ENCODE assay signal across 20 cellular contexts in genomic region chr11:36060926-36061325, GRCh38.
A peak's percentile ranks its signal among the peaks of the same experiment; 100 is the strongest.
DNase-seq lines count a peak whose midpoint lies in the region; ATAC-seq, FAIRE-seq and TF ChIP-seq lines count a peak whose summit lies in the region.
"Had no signal": no experiment of that assay in that cellular context is flagged by ENCODE, and none has a peak within 500 bp of the region (broad histone marks: within the 10 kb centered on the region; RNA-seq: fewer than 3 reads in every experiment).

No MANE protein-coding gene starts in this region.

- H3K9me3 Mint-ChIP-seq in CD14-positive monocyte = peaks cover 4 to 16% (median 15%) of the 10 kb centered on the region in 7 donors

- no peaks in the 10 kb centered on the region for H3K9me3 ChIP-seq in lower lobe of right lung
- H3K9me3 ChIP-seq: A549 had no signal

- H3K36me3 ChIP-seq in lower lobe of right lung = no peaks in the 10 kb centered on the region
- H3K36me3 ChIP-seq: HAP-1 had no signal

- H3K27ac Mint-ChIP-seq in CD14-positive monocyte = peak overlapping the region; percentile 44 to 85 (median 72)
- H3K27ac Mint-ChIP-seq: CD4-positive, alpha-beta T cell had no signal

- no peak overlapping the region for H3K27ac ChIP-seq in lower lobe of right lung
- H3K27ac ChIP-seq: A549, SK-N-MC had no signal

- no peak overlapping the region for H3K4me3 Mint-ChIP-seq in CD14-positive monocyte
- H3K4me3 Mint-ChIP-seq: CD4-positive, alpha-beta T cell had no signal

- H3K4me1 ChIP-seq in lower lobe of right lung = no peaks in the 10 kb centered on the region
- H3K4me1 ChIP-seq: A549 had no signal

- H3K27me3 Mint-ChIP-seq in CD14-positive monocyte (ENCODE audit: low read depth in 3 of 3) = peaks cover 0 to 2% (median 1%) of the 10 kb centered on the region in 3 donors

- peaks cover 8 to 9% of the 10 kb centered on the region in 2 donors for H3K36me3 Mint-ChIP-seq in CD14-positive monocyte

- H3K4me1 Mint-ChIP-seq in CD14-positive monocyte = peaks cover 30% of the 10 kb centered on the region

- ATAC-seq in lower lobe of right lung = peak; percentile 42 to 53
- ATAC-seq: A549, Panc1 had no signal

- H3K27me3 ChIP-seq in lower lobe of right lung (ENCODE audit: low read depth) = no peaks in the 10 kb centered on the region

- intact Hi-C loops in CD14-positive monocyte (cut with micrococcal nuclease) (no loop called here), lower lobe of right lung (cut with DNase I) (no loop called here), head of caudate nucleus (cut with DNase I) (no loop called here)

- no peak for FAIRE-seq in HTR-8/SVneo (lab: Jason Lieb, UNC)
- FAIRE-seq: A549 had no signal

- TF ChIP-seq CTCF in CD14-positive monocyte (IDR thresholded peaks at IDR 0.05) (no peak), lower lobe of right lung (IDR thresholded peaks at IDR 0.05) (no peak)

- H3K4me3 ChIP-seq in lower lobe of right lung = no peak overlapping the region
- H3K4me3 ChIP-seq: A549, HAP-1, SK-N-MC had no signal

- no peak for DNase-seq in CD14-positive monocyte (ENCODE audit: low spot score)
- peak; percentile 6 for DNase-seq in NAMALWA (ENCODE audit: low spot score)
- DNase-seq in SKM-1 treated with dmso at 0.1 percent for 144 hours (lab: John Stamatoyannopoulos, UW; ENCODE audit: unreplicated experiment) = peak; percentile 85
- peak; percentile 66 for DNase-seq in lower lobe of right lung
- no peak for DNase-seq in activated T-cell treated with anti-CD3 and anti-CD28 coated beads, Interleukin-2, amount 50 U/mL, for 1 hour
- DNase-seq in HTR-8/SVneo (ENCODE audit: insufficient read length, low spot score) = no peak
- DNase-seq in NCI-H345 treated with DMSO at 0.1 percent for 48 hours (lab: John Stamatoyannopoulos, UW; ENCODE audit: unreplicated experiment) = no peak
- DNase-seq in head of caudate nucleus = no peak
- DNase-seq: Calu3; CD4-positive, alpha-beta T cell; DMS53; NCI-H1105 treated with DMSO at 0.1 percent for 48 hours; NCI-H1930; NCI-H446 treated with DMSO at 0.1 percent for 48 hours; NCI-H748 treated with DMSO at 0.1 percent for 48 hours; T-helper 1 cell had no signal

Comparison
In these comparisons a context has a peak if more than half of its experiments do, and no peak if none do; other contexts are left out.
1. DNase-seq: peak in NAMALWA (single experiment), SKM-1 treated with dmso at 0.1 percent for 144 hours (single experiment) and lower lobe of right lung (single experiment); none in CD14-positive monocyte (single experiment), activated T-cell treated with anti-CD3 and anti-CD28 coated beads, Interleukin-2, amount 50 U/mL, for 1 hour (single experiment), HTR-8/SVneo (single experiment), NCI-H345 treated with DMSO at 0.1 percent for 48 hours (single experiment) and head of caudate nucleus (0 of 42).